ENCODE assay signal across 2 cellular contexts in the genomic region with DNA sequence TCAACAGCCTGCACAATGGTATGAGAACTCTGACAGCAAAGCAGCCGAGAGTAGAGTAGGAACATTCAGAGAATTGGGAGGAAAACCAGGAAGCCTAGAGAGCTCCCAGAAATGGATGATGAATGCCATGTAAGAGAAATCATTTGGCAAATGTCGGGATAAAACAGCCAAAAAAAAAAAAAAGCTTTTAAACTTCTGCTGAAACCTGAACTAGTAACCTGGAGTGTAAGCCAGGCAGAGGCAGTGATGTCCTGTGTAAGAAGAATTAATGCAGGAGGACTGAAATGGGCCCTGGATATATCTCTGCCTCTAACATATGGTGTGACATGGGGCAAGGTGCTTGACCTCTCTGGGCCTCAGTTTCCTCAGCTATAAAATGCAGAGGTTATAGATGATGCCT.
TF ChIP-seq lines count a peak whose summit lies in the region.

No MANE protein-coding gene starts in this region.

TF ChIP-seq in SK-N-SH, 30 proteins besides CTCF, POLR2A, EP300 and RAD21:
- TF ChIP-seq, protein P1, sequence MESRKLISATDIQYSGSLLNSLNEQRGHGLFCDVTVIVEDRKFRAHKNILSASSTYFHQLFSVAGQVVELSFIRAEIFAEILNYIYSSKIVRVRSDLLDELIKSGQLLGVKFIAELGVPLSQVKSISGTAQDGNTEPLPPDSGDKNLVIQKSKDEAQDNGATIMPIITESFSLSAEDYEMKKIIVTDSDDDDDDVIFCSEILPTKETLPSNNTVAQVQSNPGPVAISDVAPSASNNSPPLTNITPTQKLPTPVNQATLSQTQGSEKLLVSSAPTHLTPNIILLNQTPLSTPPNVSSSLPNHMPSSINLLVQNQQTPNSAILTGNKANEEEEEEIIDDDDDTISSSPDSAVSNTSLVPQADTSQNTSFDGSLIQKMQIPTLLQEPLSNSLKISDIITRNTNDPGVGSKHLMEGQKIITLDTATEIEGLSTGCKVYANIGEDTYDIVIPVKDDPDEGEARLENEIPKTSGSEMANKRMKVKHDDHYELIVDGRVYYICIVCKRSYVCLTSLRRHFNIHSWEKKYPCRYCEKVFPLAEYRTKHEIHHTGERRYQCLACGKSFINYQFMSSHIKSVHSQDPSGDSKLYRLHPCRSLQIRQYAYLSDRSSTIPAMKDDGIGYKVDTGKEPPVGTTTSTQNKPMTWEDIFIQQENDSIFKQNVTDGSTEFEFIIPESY (IDR thresholded peaks at IDR 0.05; ENCODE audit: borderline replicate concordance, low read depth): no peak
- TF ChIP-seq, protein P2, sequence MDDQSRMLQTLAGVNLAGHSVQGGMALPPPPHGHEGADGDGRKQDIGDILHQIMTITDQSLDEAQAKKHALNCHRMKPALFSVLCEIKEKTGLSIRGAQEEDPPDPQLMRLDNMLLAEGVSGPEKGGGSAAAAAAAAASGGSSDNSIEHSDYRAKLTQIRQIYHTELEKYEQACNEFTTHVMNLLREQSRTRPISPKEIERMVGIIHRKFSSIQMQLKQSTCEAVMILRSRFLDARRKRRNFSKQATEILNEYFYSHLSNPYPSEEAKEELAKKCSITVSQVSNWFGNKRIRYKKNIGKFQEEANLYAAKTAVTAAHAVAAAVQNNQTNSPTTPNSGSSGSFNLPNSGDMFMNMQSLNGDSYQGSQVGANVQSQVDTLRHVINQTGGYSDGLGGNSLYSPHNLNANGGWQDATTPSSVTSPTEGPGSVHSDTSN (IDR thresholded peaks at IDR 0.05): peak; percentile 8; the same call in 1 of the 2 replicates

TF ChIP-seq in endothelial cell of umbilical vein, 7 proteins besides CTCF, POLR2A, EP300 and RAD21 (continued from another document):
- TF ChIP-seq JUN (IDR thresholded peaks at IDR 0.05; ENCODE audit: borderline replicate concordance, insufficient read depth, insufficient read length, low read depth) (no peak), EZH2 (IDR thresholded peaks at IDR 0.05; ENCODE audit: borderline replicate concordance, low read depth, low read length, severe bottlenecking) (no peak), GATA2 (IDR thresholded peaks at IDR 0.05; ENCODE audit: insufficient read depth, insufficient read length, low read depth, low read length) (no peak), MYC (IDR thresholded peaks at IDR 0.05; ENCODE audit: low read depth, low read length) (no peak)
- TF ChIP-seq, protein P3, sequence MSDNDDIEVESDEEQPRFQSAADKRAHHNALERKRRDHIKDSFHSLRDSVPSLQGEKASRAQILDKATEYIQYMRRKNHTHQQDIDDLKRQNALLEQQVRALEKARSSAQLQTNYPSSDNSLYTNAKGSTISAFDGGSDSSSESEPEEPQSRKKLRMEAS (IDR thresholded peaks at IDR 0.05; ENCODE audit: insufficient read depth, insufficient read length): no peak
